ENCODE assay signal across 1 cellular context in the genomic region with DNA sequence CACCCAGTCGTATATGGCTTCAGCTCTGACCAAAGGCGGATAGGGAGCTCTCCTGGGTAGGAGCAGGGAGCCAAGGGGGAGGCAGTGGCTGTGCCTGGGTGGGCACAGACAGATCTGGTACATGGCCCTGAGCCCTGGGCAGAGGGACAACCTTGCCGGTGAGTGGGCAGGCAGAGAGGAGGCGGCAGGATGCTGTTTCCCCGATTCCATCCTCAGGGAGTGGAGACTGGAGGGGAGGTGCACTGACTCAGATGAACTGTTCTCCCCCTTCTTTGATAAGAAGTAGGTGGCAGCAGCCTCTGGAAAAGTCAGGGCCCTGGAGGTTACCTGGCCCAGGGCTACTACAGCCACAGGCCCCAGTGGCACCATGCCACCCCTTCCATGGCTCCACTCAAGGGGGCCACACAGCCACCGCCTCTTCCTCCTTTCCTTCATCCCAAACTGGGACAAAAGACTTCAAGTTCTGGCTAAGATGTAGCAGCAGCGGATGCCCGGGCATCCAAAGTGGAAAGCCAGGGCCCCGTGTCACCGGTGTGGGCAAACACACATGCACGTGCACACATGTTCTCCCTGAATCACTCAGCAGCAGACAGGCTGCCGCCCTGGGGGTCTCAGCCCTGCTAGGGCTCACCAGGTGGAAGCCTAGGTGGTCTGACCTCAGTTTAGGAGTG.
TF ChIP-seq lines count a peak whose summit lies in the region.

No MANE protein-coding gene starts in this region.

TF ChIP-seq in HCT116, 20 proteins besides CTCF, POLR2A, EP300 and RAD21:
- TF ChIP-seq SRF (IDR thresholded peaks at IDR 0.05; ENCODE audit: low read depth): no peak
- TF ChIP-seq SIN3A (IDR thresholded peaks at IDR 0.05; ENCODE audit: low read depth): no peak
- TF ChIP-seq CBX3 (IDR thresholded peaks at IDR 0.05; ENCODE audit: low read depth): no peak
- TF ChIP-seq POLR2AphosphoS5 (IDR thresholded peaks at IDR 0.05; ENCODE audit: low read depth, low read length): peak; percentile 37; the same call in 1 of the 2 replicates
- TF ChIP-seq, protein P1, sequence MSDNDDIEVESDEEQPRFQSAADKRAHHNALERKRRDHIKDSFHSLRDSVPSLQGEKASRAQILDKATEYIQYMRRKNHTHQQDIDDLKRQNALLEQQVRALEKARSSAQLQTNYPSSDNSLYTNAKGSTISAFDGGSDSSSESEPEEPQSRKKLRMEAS (IDR thresholded peaks at IDR 0.05): no peak
- no peak for TF ChIP-seq CEBPB (IDR thresholded peaks at IDR 0.05; ENCODE audit: low read depth)
